Comparison of ENCODE assay signal across 11 cellular contexts in genomic region chr1:76939107-76939816, GRCh38.
DNase-seq lines count a peak whose midpoint lies in the region; ATAC-seq, FAIRE-seq and TF ChIP-seq lines count a peak whose summit lies in the region.
"Had no signal": no experiment of that assay in that cellular context is flagged by ENCODE, and none has a peak within 500 bp of the region (broad histone marks: within the 10 kb centered on the region; RNA-seq: fewer than 3 reads in every experiment).

No MANE protein-coding gene starts in this region.

- TF ChIP-seq CTCF in cardiac muscle cell (IDR thresholded peaks at IDR 0.05; ENCODE audit: low read depth, low read length) (no peak), heart left ventricle (IDR thresholded peaks at IDR 0.05) (no peak), bronchial epithelial cell (IDR thresholded peaks at IDR 0.05; ENCODE audit: insufficient read depth, low read length, severe bottlenecking) (no peak), smooth muscle cell (IDR thresholded peaks at IDR 0.05; ENCODE audit: borderline replicate concordance, insufficient read depth, poor library complexity, severe bottlenecking) (no peak), GM23338 (conservative IDR thresholded peaks at IDR 0.05; ENCODE audit: low read depth in 2 of 2) (no peak), sigmoid colon (IDR thresholded peaks at IDR 0.05) (no peak)

- H3K27ac Mint-ChIP-seq in GM23338, result no peak overlapping the region
- H3K27ac Mint-ChIP-seq: activated B cell treated with CpG ODN at 0.5 μM for 24 hours had no signal

- no peak overlapping the region for H3K4me3 Mint-ChIP-seq in GM23338
- H3K4me3 Mint-ChIP-seq: activated B cell treated with CpG ODN at 0.5 μM for 24 hours had no signal

- TF ChIP-seq EP300 in sigmoid colon (IDR thresholded peaks at IDR 0.05), result no peak

- peaks cover 9% of the 10 kb centered on the region; the same call in 2 of the 3 replicates for H3K4me1 Mint-ChIP-seq in GM23338
- H3K4me1 Mint-ChIP-seq: activated B cell treated with CpG ODN at 0.5 μM for 24 hours had no signal

- no peak for ATAC-seq in heart left ventricle
- peak; percentile 68 for ATAC-seq in HG03342 (IDR thresholded peaks at IDR 0.05; ENCODE audit: unreplicated experiment)
- no peak for ATAC-seq in GM23338

- H3K27ac ChIP-seq in cardiac muscle cell, result peak overlapping the region; percentile 69
- no peak overlapping the region for H3K27ac ChIP-seq in heart left ventricle
- H3K27ac ChIP-seq in smooth muscle cell (ENCODE audit: low read depth), result no peak overlapping the region
- no peak overlapping the region for H3K27ac ChIP-seq in GM23338 (ENCODE audit: low read depth)
- H3K27ac ChIP-seq in sigmoid colon, result no peak overlapping the region

- DNase-seq in cardiac muscle cell (ENCODE audit: low read depth in 1 of 2, low spot score in 1 of 2) (peak; percentile 40 to 57), heart left ventricle (no peak), bronchial epithelial cell (ENCODE audit: low read depth) (no peak), smooth muscle cell (lab: John Stamatoyannopoulos, UW; ENCODE audit: unreplicated experiment) (no peak), posterior vena cava (ENCODE audit: low spot score) (no peak), GM23338 (ENCODE audit: low spot score) (no peak), sigmoid colon (no peak)
- DNase-seq: activated B cell treated with CpG ODN at 0.5 μM for 24 hours, NCI-H2171 had no signal

- H3K79me2 ChIP-seq in smooth muscle cell (ENCODE audit: low read depth) (no peaks in the 10 kb centered on the region), GM23338 (replicated peaks; ENCODE audit: insufficient read depth) (no peaks in the 10 kb centered on the region)

- H4K20me1 ChIP-seq in smooth muscle cell (ENCODE audit: low read depth) (peaks cover 29% of the 10 kb centered on the region), GM23338 (replicated peaks; ENCODE audit: insufficient read depth) (no peaks in the 10 kb centered on the region)

- H3K4me3 ChIP-seq in cardiac muscle cell (no peak overlapping the region), heart left ventricle (no peak overlapping the region), bronchial epithelial cell (ENCODE audit: low read depth, low read length) (no peak overlapping the region), smooth muscle cell (no peak overlapping the region), GM23338 (no peak overlapping the region), sigmoid colon (no peak overlapping the region)

- no peak overlapping the region for H3K4me2 ChIP-seq in smooth muscle cell
- no peak overlapping the region for H3K4me2 ChIP-seq in GM23338

- no peak overlapping the region for H2AFZ ChIP-seq in smooth muscle cell (ENCODE audit: low read depth)
- H2AFZ ChIP-seq in GM23338, result no peak overlapping the region

- no peaks in the 10 kb centered on the region for H3K36me3 Mint-ChIP-seq in GM23338 (ENCODE audit: low read depth)

- H3K27me3 ChIP-seq in cardiac muscle cell, result no peaks in the 10 kb centered on the region
- no peaks in the 10 kb centered on the region for H3K27me3 ChIP-seq in heart left ventricle
- no peaks in the 10 kb centered on the region for H3K27me3 ChIP-seq in bronchial epithelial cell (ENCODE audit: control insufficient read depth, insufficient read depth, low read length)
- no peaks in the 10 kb centered on the region for H3K27me3 ChIP-seq in smooth muscle cell (ENCODE audit: low read depth)
- no peaks in the 10 kb centered on the region for H3K27me3 ChIP-seq in GM23338 (ENCODE audit: insufficient read depth)
- H3K27me3 ChIP-seq in sigmoid colon, result no peaks in the 10 kb centered on the region

- WGBS in heart left ventricle, 4 donors, result 52 to 68% (median 61%) methylated on average over 8 of the region's 8 CpGs
- WGBS in smooth muscle cell (ENCODE audit: low lambda C conversion rate), result 61% methylated on average over 8 of the region's 8 CpGs
- 72 to 76% methylated on average over 8 of the region's 8 CpGs for WGBS in sigmoid colon, 2 donors

- peak; percentile 64 for FAIRE-seq in bronchial epithelial cell (lab: Jason Lieb, UNC)

- H3K36me3 ChIP-seq in cardiac muscle cell (no peaks in the 10 kb centered on the region), heart left ventricle (no peaks in the 10 kb centered on the region), bronchial epithelial cell (ENCODE audit: control insufficient read depth, insufficient read depth, low read length) (no peaks in the 10 kb centered on the region), smooth muscle cell (ENCODE audit: low read depth) (no peaks in the 10 kb centered on the region), GM23338 (ENCODE audit: insufficient read depth) (no peaks in the 10 kb centered on the region), sigmoid colon (no peaks in the 10 kb centered on the region)

- intact Hi-C loops in heart left ventricle (cut with DNase I), result no loop called here
- intact Hi-C loops in posterior vena cava (cut with DNase I), result no loop called here
- intact Hi-C loops in sigmoid colon (cut with DNase I), result no loop called here

- TF ChIP-seq POLR2A in heart left ventricle (IDR thresholded peaks at IDR 0.05), result no peak
- no peak for TF ChIP-seq POLR2A in sigmoid colon (IDR thresholded peaks at IDR 0.05)

- H3K9me3 ChIP-seq in cardiac muscle cell (ENCODE audit: low read depth), result no peaks in the 10 kb centered on the region
- no peaks in the 10 kb centered on the region for H3K9me3 ChIP-seq in heart left ventricle
- no peaks in the 10 kb centered on the region for H3K9me3 ChIP-seq in smooth muscle cell (replicated peaks; ENCODE audit: low read depth)
- H3K9me3 ChIP-seq in sigmoid colon, result no peaks in the 10 kb centered on the region

- no peaks in the 10 kb centered on the region for H3K9me3 Mint-ChIP-seq in GM23338
- H3K9me3 Mint-ChIP-seq: activated B cell treated with CpG ODN at 0.5 μM for 24 hours, nephron had no signal

- H3K4me1 ChIP-seq in cardiac muscle cell (ENCODE audit: low read depth), result peaks cover 26% of the 10 kb centered on the region
- no peaks in the 10 kb centered on the region for H3K4me1 ChIP-seq in heart left ventricle
- H3K4me1 ChIP-seq in smooth muscle cell (ENCODE audit: low read depth), result peaks cover 8% of the 10 kb centered on the region
- peaks cover 3% of the 10 kb centered on the region for H3K4me1 ChIP-seq in GM23338 (ENCODE audit: insufficient read depth)
- H3K4me1 ChIP-seq in sigmoid colon, result no peaks in the 10 kb centered on the region

- H3K27me3 Mint-ChIP-seq in GM23338 (ENCODE audit: insufficient read depth, low read depth, poor library complexity), result no peaks in the 10 kb centered on the region
- H3K27me3 Mint-ChIP-seq: activated B cell treated with CpG ODN at 0.5 μM for 24 hours had no signal

- H3F3A ChIP-seq in smooth muscle cell (ENCODE audit: low read depth) (no peaks in the 10 kb centered on the region), GM23338 (replicated peaks; ENCODE audit: low read depth) (no peaks in the 10 kb centered on the region)

- no peaks in the 10 kb centered on the region for H3K9me2 ChIP-seq in GM23338 (ENCODE audit: insufficient read depth)

- H3K9ac ChIP-seq in smooth muscle cell (ENCODE audit: low read depth), result no peak overlapping the region

TF ChIP-seq in GM23338, 12 proteins besides CTCF, POLR2A, EP300 and RAD21:
- TF ChIP-seq ZNF114 (CRISPR knock-in tag; IDR thresholded peaks at IDR 0.05) (no peak), ETS1 (IDR thresholded peaks at IDR 0.05) (no peak), CREB1 (CRISPR knock-in tag; IDR thresholded peaks at IDR 0.05; ENCODE audit: low read depth) (no peak)

Comparison
In these comparisons a context has a peak if more than half of its experiments do, and no peak if none do; other contexts are left out.
1. DNase-seq: peak in cardiac muscle cell (2 of 2); none in heart left ventricle (0 of 5), bronchial epithelial cell (single experiment), smooth muscle cell (single experiment), posterior vena cava (single experiment), GM23338 (single experiment) and sigmoid colon (single experiment).